Comparison of ENCODE assay signal across 24 cellular contexts in the genomic region with DNA sequence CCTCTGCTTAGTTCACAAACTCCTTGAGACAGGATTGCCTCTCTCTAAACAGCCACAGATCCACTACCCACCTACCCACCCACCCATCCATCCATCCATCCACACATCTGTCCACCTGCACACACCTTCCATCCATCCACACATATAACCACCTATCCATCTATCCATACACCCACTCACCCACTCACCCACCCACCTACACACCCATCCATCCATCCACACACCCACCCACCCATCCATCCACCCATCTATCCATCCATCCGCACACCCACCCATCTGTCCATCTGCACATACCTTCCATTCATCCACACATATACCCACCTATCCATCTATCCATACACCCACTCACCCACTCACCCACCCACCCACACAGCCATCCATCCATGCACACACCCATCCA. TPM values are rescaled to one million over a fixed set of nuclear protein-coding genes. Genes with fewer than 3 reads are reported as not detected.
"Had no signal": no experiment of that assay in that cellular context is flagged by ENCODE, and none has a peak within 500 bp of the region (broad histone marks: within the 10 kb centered on the region; RNA-seq: fewer than 3 reads in every experiment).

No MANE protein-coding gene starts in this region.

- DNase-seq: islet precursor cell; left ventricle myocardium inferior; mesendoderm; naive B cell; natural killer cell; nephron progenitor cell; pancreas; right lobe of liver; stimulated activated CD4-positive, alpha-beta T cell treated with anti-CD3 and anti-CD28 coated beads, Interleukin-1b, Interleukin-23, amount 100 ng/mL, for 48 hours; stimulated activated CD4-positive, alpha-beta T cell treated with anti-CD3 and anti-CD28 coated beads, Interleukin-2, amount 100 ng/mL, for 48 hours; stimulated activated CD4-positive, alpha-beta T cell treated with anti-CD3 and anti-CD28 coated beads, Interleukin-4, amount 100 ng/mL, for 4 hours; stimulated activated CD8-positive, alpha-beta memory T cell treated with anti-CD3 and anti-CD28 coated beads, Interleukin-4, amount 100 ng/mL, for 48 hours; stimulated activated naive CD4-positive, alpha-beta T cell treated with Interleukin-2 at 50 U/mL for 16 hours; tibial artery; trophoblast cell; upper lobe of right lung had no signal

- H3K36me3 ChIP-seq: neural progenitor cell, pancreas had no signal

- ATAC-seq: natural killer cell; stimulated activated memory B cell treated with anti-CD40 and anti-IgM and Interleukin-4, amounts not matched to agents 10 μg/mL and 1 μg/mL and 100 μg/mL, for 72 hours had no signal

- H3K4me2 ChIP-seq: hepatocyte, neural progenitor cell, smooth muscle cell had no signal

- H3K9ac ChIP-seq: neural progenitor cell had no signal

- H3K27ac ChIP-seq: hepatocyte, left ventricle myocardium inferior, neural progenitor cell, pancreas, psoas muscle, right lobe of liver, suprapubic skin, thoracic aorta, tibial artery, upper lobe of right lung had no signal

- H3K27me3 ChIP-seq: hepatocyte, neural progenitor cell, pancreas, right lobe of liver, suprapubic skin, tibial artery, upper lobe of right lung had no signal

- H3K4me3 ChIP-seq: hepatocyte, left ventricle myocardium inferior, lung, neural progenitor cell, pancreas, psoas muscle, right lobe of liver, smooth muscle cell, suprapubic skin, thoracic aorta, tibial artery, upper lobe of right lung had no signal

- FAIRE-seq: pancreas had no signal

- H2AFZ ChIP-seq: hepatocyte, neural progenitor cell had no signal

- H3K9me3 ChIP-seq: left ventricle myocardium inferior, pancreas, psoas muscle, right lobe of liver, suprapubic skin, thoracic aorta, tibial artery, upper lobe of right lung had no signal

- H3K4me1 ChIP-seq: pancreas, psoas muscle, right lobe of liver, tibial artery had no signal

RNA-seq across cellular contexts. Expression of a gene that starts 31.1 kb away (rescaled TPM):
- polyA plus RNA-seq: psoas muscle had no signal
